Comparison of ENCODE assay signal across 15 cellular contexts in the genomic region with DNA sequence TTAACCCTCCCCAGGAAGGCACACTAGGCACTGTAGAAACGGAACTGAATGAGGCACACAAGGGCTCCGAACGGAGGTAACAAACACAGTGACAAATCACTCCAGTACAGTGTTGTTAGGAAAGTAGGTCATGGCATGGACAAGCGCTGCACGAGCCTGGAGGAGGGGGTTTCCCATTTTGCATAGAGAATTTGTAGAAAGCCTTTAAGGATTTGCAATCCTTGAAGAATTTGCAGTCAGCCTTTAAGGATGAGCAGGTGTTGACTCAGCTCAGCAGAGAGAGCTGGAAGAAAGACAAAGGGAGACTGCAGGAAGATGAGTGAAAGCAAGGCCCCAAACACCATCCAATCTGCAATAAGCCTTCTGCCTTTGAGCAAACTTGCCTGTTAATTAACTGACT. TPM values are rescaled to one million over a fixed set of nuclear protein-coding genes. Genes with fewer than 3 reads are reported as not detected.
DNase-seq lines count a peak whose midpoint lies in the region; ATAC-seq, FAIRE-seq and TF ChIP-seq lines count a peak whose summit lies in the region.
"Had no signal": no experiment of that assay in that cellular context is flagged by ENCODE, and none has a peak within 500 bp of the region (broad histone marks: within the 10 kb centered on the region; RNA-seq: fewer than 3 reads in every experiment).

No MANE protein-coding gene starts in this region.

- H3K9me3 Mint-ChIP-seq in MCF 10A (ENCODE audit: unreplicated experiment) (no peaks in the 10 kb centered on the region), astrocyte (ENCODE audit: unreplicated experiment) (no peaks in the 10 kb centered on the region)
- H3K9me3 Mint-ChIP-seq: activated naive CD8-positive, alpha-beta T cell treated with anti-CD3 and anti-CD28 coated beads, Interleukin-2, amount 50 U/mL, for 24 hours; T-helper 1 cell treated with Interleukin-12 subunit alpha and Interleukin-12 subunit beta and Interleukin-4 antibody, amounts not matched to agents 30 μg/mL and 1 μg/mL, for 36 hours had no signal

- no peak overlapping the region for H3K27ac ChIP-seq in breast epithelium
- H3K27ac ChIP-seq in astrocyte (ENCODE audit: low read depth, low read length), result no peak overlapping the region
- H3K27ac ChIP-seq in ascending aorta, result no peak overlapping the region

- no peak overlapping the region for H3K4me3 Mint-ChIP-seq in MCF 10A (ENCODE audit: unreplicated experiment)
- peak overlapping the region; percentile 47 for H3K4me3 Mint-ChIP-seq in astrocyte (ENCODE audit: unreplicated experiment)
- H3K4me3 Mint-ChIP-seq: activated naive CD8-positive, alpha-beta T cell treated with anti-CD3 and anti-CD28 coated beads, Interleukin-2, amount 50 U/mL, for 24 hours; T-helper 1 cell treated with Interleukin-12 subunit alpha and Interleukin-12 subunit beta and Interleukin-4 antibody, amounts not matched to agents 30 μg/mL and 1 μg/mL, for 36 hours had no signal

- H3K36me3 ChIP-seq in breast epithelium, result no peaks in the 10 kb centered on the region
- H3K36me3 ChIP-seq in astrocyte (ENCODE audit: insufficient read depth, low read length), result no peaks in the 10 kb centered on the region
- no peaks in the 10 kb centered on the region for H3K36me3 ChIP-seq in ascending aorta

- H3K36me3 Mint-ChIP-seq in MCF 10A (ENCODE audit: insufficient read depth, unreplicated experiment) (no peaks in the 10 kb centered on the region), astrocyte (ENCODE audit: low read depth, unreplicated experiment) (no peaks in the 10 kb centered on the region)

- peak overlapping the region; percentile 52 for H2AFZ ChIP-seq in astrocyte (ENCODE audit: low read depth, low read length)

- H3K9me3 ChIP-seq in breast epithelium, result no peaks in the 10 kb centered on the region
- no peaks in the 10 kb centered on the region for H3K9me3 ChIP-seq in astrocyte (ENCODE audit: insufficient read depth, low read depth, low read length)
- no peaks in the 10 kb centered on the region for H3K9me3 ChIP-seq in ascending aorta

- CTCF ChIA-PET in MCF 10A (lab: Yijun Ruan, JAX), result interaction anchor here (0.6 to 0.9 kb wide), 2 partner anchors 9 to 11 kb away, joined by 3 to 4 read pairs; no protein-coding TSS in a partner anchor

- H3K27me3 Mint-ChIP-seq in MCF 10A (ENCODE audit: insufficient read depth, unreplicated experiment) (no peaks in the 10 kb centered on the region), astrocyte (ENCODE audit: low read depth, unreplicated experiment) (peaks cover 2% of the 10 kb centered on the region)

- no peak for ATAC-seq in HG02759 (IDR thresholded peaks at IDR 0.05; ENCODE audit: unreplicated experiment)
- ATAC-seq: activated naive CD8-positive, alpha-beta T cell treated with anti-CD3 and anti-CD28 coated beads, Interleukin-2, amount 50 U/mL, for 24 hours; left ventricle myocardium superior had no signal

- no peaks in the 10 kb centered on the region for H3K79me2 ChIP-seq in astrocyte (ENCODE audit: insufficient read depth, low read length)

- H3K4me2 ChIP-seq in astrocyte (ENCODE audit: low read length), result peak overlapping the region; percentile 66

- DNase-seq in MCF 10A (ENCODE audit: unreplicated experiment) (peak; percentile 63), breast epithelium (ENCODE audit: low spot score in 2 of 2) (no peak), astrocyte (ENCODE audit: low read depth) (peak; percentile 85), hepatic stellate cell (ENCODE audit: low spot score) (peak; percentile 49), ureter (ENCODE audit: low spot score) (no peak), ascending aorta (ENCODE audit: low spot score in 2 of 2) (no peak)
- no peak for DNase-seq in effector CD4-positive, alpha-beta T cell
- DNase-seq: 8988T; activated naive CD8-positive, alpha-beta T cell treated with anti-CD3 and anti-CD28 coated beads, Interleukin-2, amount 50 U/mL, for 24 hours; H7; left ventricle myocardium superior had no signal

- no peaks in the 10 kb centered on the region for H4K20me1 ChIP-seq in astrocyte (ENCODE audit: insufficient read depth, low read length)

- H3K4me1 ChIP-seq in breast epithelium (peaks cover 0 to 1% of the 10 kb centered on the region in 2 donors), astrocyte (ENCODE audit: insufficient read depth, low read length) (peaks cover 16% of the 10 kb centered on the region), ascending aorta (peaks cover 1 to 3% of the 10 kb centered on the region in 2 donors)

- no peak for TF ChIP-seq POLR2A in breast epithelium (IDR thresholded peaks at IDR 0.05)

- POLR2A ChIA-PET in MCF 10A (lab: Yijun Ruan, JAX), result interaction anchor here (1.0 to 1.2 kb wide), 2 partner anchors 31 to 32 kb away, joined by 3 to 4 read pairs; no protein-coding TSS in a partner anchor

- H3K27ac Mint-ChIP-seq in MCF 10A (ENCODE audit: low read depth, unreplicated experiment), result no peak overlapping the region
- H3K27ac Mint-ChIP-seq in astrocyte (ENCODE audit: unreplicated experiment), result peak overlapping the region; percentile 88
- H3K27ac Mint-ChIP-seq: activated naive CD8-positive, alpha-beta T cell treated with anti-CD3 and anti-CD28 coated beads, Interleukin-2, amount 50 U/mL, for 24 hours; progenitor cell of endocrine pancreas; T-helper 1 cell treated with Interleukin-12 subunit alpha and Interleukin-12 subunit beta and Interleukin-4 antibody, amounts not matched to agents 30 μg/mL and 1 μg/mL, for 36 hours had no signal

- TF ChIP-seq CTCF in MCF 10A (IDR thresholded peaks at IDR 0.05; ENCODE audit: unreplicated experiment) (no peak), breast epithelium (IDR thresholded peaks at IDR 0.05) (no peak), astrocyte (IDR thresholded peaks at IDR 0.05; ENCODE audit: insufficient read depth, low read depth, low read length) (no peak), ascending aorta (IDR thresholded peaks at IDR 0.05) (no peak)

- peak; percentile 82 for FAIRE-seq in astrocyte (lab: Jason Lieb, UNC)
- FAIRE-seq: endothelial cell of umbilical vein had no signal

- H3K9ac ChIP-seq in astrocyte (ENCODE audit: low read length), result no peak overlapping the region

- H3K27me3 ChIP-seq in breast epithelium (no peaks in the 10 kb centered on the region), astrocyte (ENCODE audit: insufficient read depth, low read length) (no peaks in the 10 kb centered on the region), ascending aorta (no peaks in the 10 kb centered on the region)

- no TSS peak for BruUV-seq in MCF 10A (replicated peaks; lab: Mats Ljungman, UMichigan)

- peaks cover 14% of the 10 kb centered on the region for H3K4me1 Mint-ChIP-seq in MCF 10A (ENCODE audit: insufficient read depth, unreplicated experiment)
- H3K4me1 Mint-ChIP-seq in astrocyte (ENCODE audit: low read depth, unreplicated experiment), result peaks cover 20% of the 10 kb centered on the region
- H3K4me1 Mint-ChIP-seq: activated naive CD8-positive, alpha-beta T cell treated with anti-CD3 and anti-CD28 coated beads, Interleukin-2, amount 50 U/mL, for 24 hours had no signal

- intact Hi-C loops in MCF 10A (cut with micrococcal nuclease), result no loop called here
- intact Hi-C loops in breast epithelium (cut with DNase I; ENCODE audit: low total_unique reads), result no loop called here
- intact Hi-C loops in ascending aorta (cut with DNase I), result no loop called here

- H3K4me3 ChIP-seq in breast epithelium (no peak overlapping the region), astrocyte (ENCODE audit: insufficient read depth, low read depth, low read length) (no peak overlapping the region), ascending aorta (no peak overlapping the region)

RNA-seq across cellular contexts. Expression of gene PPP1R3C, which starts 51.1 kb away (rescaled TPM):
- total RNA-seq in MCF 10A (2022) (0.30 and 0.47 TPM in 2 replicates), breast epithelium (10 to 100 TPM in 2 of 3 donors, 1 to 10 TPM in 1; 9.4 to 48.1 (median 14.4) TPM), astrocyte (3.7 and 4.9 TPM in 2 replicates), ureter (113 TPM), ascending aorta (2.0 TPM)

Comparison
In these comparisons a context has a peak if more than half of its experiments do, and no peak if none do; other contexts are left out.
1. DNase-seq: peak in MCF 10A (single experiment), astrocyte (single experiment) and hepatic stellate cell (single experiment); none in breast epithelium (0 of 2), effector CD4-positive, alpha-beta T cell (single experiment), ureter (single experiment) and ascending aorta (0 of 2).